In genomic region chr3:172177046-172177445, GRCh38 we compare ENCODE assay signal across 18 cellular contexts.
DNase-seq lines count a peak whose midpoint lies in the region; TF ChIP-seq lines count a peak whose summit lies in the region.
"Had no signal": no experiment of that assay in that cellular context is flagged by ENCODE, and none has a peak within 500 bp of the region (broad histone marks: within the 10 kb centered on the region; RNA-seq: fewer than 3 reads in every experiment).

No MANE protein-coding gene starts in this region.

- H3K4me1 Mint-ChIP-seq in type B pancreatic cell (ENCODE audit: unreplicated experiment): peaks cover 45% of the 10 kb centered on the region

- intact Hi-C loops in left ventricle myocardium inferior (cut with micrococcal nuclease): no loop called here

- DNase-seq in left ventricle myocardium inferior (no peak), right atrium auricular region (ENCODE audit: low spot score) (no peak), cardiac fibroblast (ENCODE audit: low read depth in 2 of 2) (peak; percentile 78 to 81), iris pigment epithelial cell (ENCODE audit: low read depth) (peak; percentile 80), type B pancreatic cell (ENCODE audit: extremely low spot score, unreplicated experiment) (no peak), NCI-H2196 treated with DMSO at 0.1 percent for 48 hours (lab: John Stamatoyannopoulos, UW; ENCODE audit: unreplicated experiment) (no peak), NCI-H526 (lab: John Stamatoyannopoulos, UW) (no peak), NCI-H1048 (lab: John Stamatoyannopoulos, UW) (no peak)
- DNase-seq: activated CD8-positive, alpha-beta memory T cell treated with anti-CD3 and anti-CD28 coated beads, Interleukin-2, amount 10 ng/mL, durations not matched to agents 7 days and 5 days; CD8-positive, alpha-beta memory T cell; H7; hypothalamus; Kasumi-1; NCI-H1417; posterior cingulate gyrus; SIG-M5; stimulated activated naive B cell treated with anti-CD40 and anti-IgM and Interleukin-4, amounts not matched to agents 10 μg/mL and 1 μg/mL and 100 μg/mL, for 72 hours; upper lobe of right lung had no signal

- H3K27ac ChIP-seq in left ventricle myocardium inferior (replicated peaks) (peak overlapping the region; percentile 62), right atrium auricular region (no peak overlapping the region)

- no peaks in the 10 kb centered on the region for H3K36me3 ChIP-seq in left ventricle myocardium inferior
- H3K36me3 ChIP-seq in right atrium auricular region: no peaks in the 10 kb centered on the region
- H3K36me3 ChIP-seq: upper lobe of right lung had no signal

- H3K36me3 Mint-ChIP-seq in type B pancreatic cell: peaks cover 20% of the 10 kb centered on the region

- peak overlapping the region; percentile 8 for H3K27ac Mint-ChIP-seq in type B pancreatic cell
- H3K27ac Mint-ChIP-seq: activated CD8-positive, alpha-beta memory T cell treated with anti-CD3 and anti-CD28 coated beads, Interleukin-2, amount 10 ng/mL, durations not matched to agents 7 days and 5 days; CD8-positive, alpha-beta memory T cell; stimulated activated naive B cell treated with anti-CD40 and anti-IgM and Interleukin-4, amounts not matched to agents 10 μg/mL and 1 μg/mL and 100 μg/mL, for 72 hours had no signal

- H3K9me3 ChIP-seq in left ventricle myocardium inferior (replicated peaks) (no peaks in the 10 kb centered on the region), right atrium auricular region (no peaks in the 10 kb centered on the region)
- H3K9me3 ChIP-seq: upper lobe of right lung had no signal

- no peak overlapping the region for H3K4me3 Mint-ChIP-seq in type B pancreatic cell
- H3K4me3 Mint-ChIP-seq: activated CD8-positive, alpha-beta memory T cell treated with anti-CD3 and anti-CD28 coated beads, Interleukin-2, amount 10 ng/mL, durations not matched to agents 7 days and 5 days; CD8-positive, alpha-beta memory T cell; stimulated activated naive B cell treated with anti-CD40 and anti-IgM and Interleukin-4, amounts not matched to agents 10 μg/mL and 1 μg/mL and 100 μg/mL, for 72 hours had no signal

- TF ChIP-seq CTCF in left ventricle myocardium inferior (IDR thresholded peaks at IDR 0.05; ENCODE audit: borderline replicate concordance) (no peak), right atrium auricular region (IDR thresholded peaks at IDR 0.05) (no peak), cardiac fibroblast (IDR thresholded peaks at IDR 0.05; ENCODE audit: low read depth, low read length) (no peak), type B pancreatic cell (conservative IDR thresholded peaks at IDR 0.05) (no peak)

- no peak overlapping the region for H3K4me3 ChIP-seq in left ventricle myocardium inferior
- H3K4me3 ChIP-seq in right atrium auricular region: no peak overlapping the region
- H3K4me3 ChIP-seq in cardiac fibroblast (replicated peaks in 1 of 2; ENCODE audit: low read depth in 2 of 2, low read length in 2 of 2): no peak overlapping the region
- H3K4me3 ChIP-seq: upper lobe of right lung had no signal

- no peaks in the 10 kb centered on the region for H3K27me3 Mint-ChIP-seq in type B pancreatic cell
- H3K27me3 Mint-ChIP-seq: activated CD8-positive, alpha-beta memory T cell treated with anti-CD3 and anti-CD28 coated beads, Interleukin-2, amount 10 ng/mL, durations not matched to agents 7 days and 5 days; CD8-positive, alpha-beta memory T cell; stimulated activated naive B cell treated with anti-CD40 and anti-IgM and Interleukin-4, amounts not matched to agents 10 μg/mL and 1 μg/mL and 100 μg/mL, for 72 hours had no signal

- H3K4me1 ChIP-seq in left ventricle myocardium inferior (peaks cover 81% of the 10 kb centered on the region), right atrium auricular region (peaks cover 0 to 60% of the 10 kb centered on the region in 2 donors)

- H3K9me3 Mint-ChIP-seq in type B pancreatic cell: peaks cover 5% of the 10 kb centered on the region
- H3K9me3 Mint-ChIP-seq: CD8-positive, alpha-beta memory T cell; stimulated activated naive B cell treated with anti-CD40 and anti-IgM and Interleukin-4, amounts not matched to agents 10 μg/mL and 1 μg/mL and 100 μg/mL, for 72 hours had no signal

- H3K27me3 ChIP-seq in left ventricle myocardium inferior (ENCODE audit: low read depth) (no peaks in the 10 kb centered on the region), right atrium auricular region (no peaks in the 10 kb centered on the region)
- H3K27me3 ChIP-seq: upper lobe of right lung had no signal

Comparison
In these comparisons a context has a peak if more than half of its experiments do, and no peak if none do; other contexts are left out.
1. DNase-seq: peak in cardiac fibroblast (2 of 2) and iris pigment epithelial cell (single experiment); none in left ventricle myocardium inferior (single experiment), right atrium auricular region (single experiment), type B pancreatic cell (single experiment), NCI-H2196 treated with DMSO at 0.1 percent for 48 hours (single experiment), NCI-H526 (0 of 2) and NCI-H1048 (single experiment).